In genomic region chr15:90000175-90000923, GRCh38 we compare ENCODE assay signal across 8 cellular contexts. TPM values are rescaled to one million over a fixed set of nuclear protein-coding genes. Genes with fewer than 3 reads are reported as not detected.
DNase-seq lines count a peak whose midpoint lies in the region; ATAC-seq, FAIRE-seq and TF ChIP-seq lines count a peak whose summit lies in the region.

No MANE protein-coding gene starts in this region.

- TF ChIP-seq EP300 in gastroesophageal sphincter (IDR thresholded peaks at IDR 0.05): no peak

- intact Hi-C loops in activated CD8-positive, alpha-beta T cell treated with anti-CD3 and anti-CD28 coated beads for 36 hours (cut with micrococcal nuclease): loop anchor here (10.0 kb wide), 2 partner anchors 64 to 106 kb away; partner anchors contain the start of gene AP3S2
- intact Hi-C loops in pancreas (cut with DNase I): no loop called here

- peak in 1 of 2 donors; percentile 8 for TF ChIP-seq POLR2A in gastroesophageal sphincter (IDR thresholded peaks at IDR 0.05)

- H3K4me1 ChIP-seq in HEK293 (ENCODE audit: control insufficient read depth, insufficient read depth, low read length) (peaks cover 14% of the 10 kb centered on the region), gastroesophageal sphincter (peaks cover 0 to 51% (median 26%) of the 10 kb centered on the region in 3 donors), pancreas (peaks cover 6 to 37% (median 23%) of the 10 kb centered on the region in 3 donors)

- H3K27ac ChIP-seq in C4-2B: peak overlapping the region; percentile 84
- no peak overlapping the region; the same call in 1 of the 2 replicates for H3K27ac ChIP-seq in HEK293 (ENCODE audit: extremely low read depth, low read depth, low read length)
- peak overlapping the region; percentile 72 to 91 (median 84) for H3K27ac ChIP-seq in gastroesophageal sphincter
- H3K27ac ChIP-seq in pancreas: peak overlapping the region; percentile 92 to 95 (median 94)

- DNase-seq in activated CD8-positive, alpha-beta T cell treated with anti-CD3 and anti-CD28 coated beads for 36 hours: peak; percentile 20
- DNase-seq in pancreas (peak in 5 of 6 donors; percentile 55 to 83 (median 68)), DMS153 (lab: John Stamatoyannopoulos, UW) (no peak)
- no peak for DNase-seq in NK-92 treated with Interleukin-12 subunit alpha and Interleukin-12 subunit beta, amount 100 ng/mL, for 24 hours (lab: John Stamatoyannopoulos, UW)

- H3K9me3 Mint-ChIP-seq in activated CD8-positive, alpha-beta T cell treated with anti-CD3 and anti-CD28 coated beads for 36 hours: no peaks in the 10 kb centered on the region

- H3K36me3 ChIP-seq in HEK293 (ENCODE audit: control insufficient read depth in 2 of 2, insufficient read depth in 1 of 2, low read length in 2 of 2): no peaks in the 10 kb centered on the region
- H3K36me3 ChIP-seq in gastroesophageal sphincter: no peaks in the 10 kb centered on the region
- no peaks in the 10 kb centered on the region for H3K36me3 ChIP-seq in pancreas

- no peaks in the 10 kb centered on the region for H3K9me3 ChIP-seq in HEK293 (ENCODE audit: control insufficient read depth, insufficient read depth, low read depth, low read length)
- H3K9me3 ChIP-seq in gastroesophageal sphincter: no peaks in the 10 kb centered on the region
- H3K9me3 ChIP-seq in pancreas: no peaks in the 10 kb centered on the region

- no peak for FAIRE-seq in pancreas (lab: Jason Lieb, UNC)

- H3K4me3 ChIP-seq in HEK293 (ENCODE audit: low read depth, low read length) (no peak overlapping the region), gastroesophageal sphincter (peak overlapping the region; percentile 81 to 94), pancreas (peak overlapping the region; percentile 35 to 83 (median 59))

- peak overlapping the region; percentile 98 for H3K27ac Mint-ChIP-seq in activated CD8-positive, alpha-beta T cell treated with anti-CD3 and anti-CD28 coated beads for 36 hours

- TF ChIP-seq CTCF in C4-2B (conservative IDR thresholded peaks at IDR 0.05) (no peak), HEK293 (tag by site-specific recombination; IDR thresholded peaks at IDR 0.05) (no peak), gastroesophageal sphincter (IDR thresholded peaks at IDR 0.05) (no peak), pancreas (IDR thresholded peaks at IDR 0.05) (no peak)
- TF ChIP-seq CTCF in activated CD8-positive, alpha-beta T cell treated with anti-CD3 and anti-CD28 coated beads for 36 hours (IDR thresholded peaks at IDR 0.05): no peak

- H3K4me1 Mint-ChIP-seq in activated CD8-positive, alpha-beta T cell treated with anti-CD3 and anti-CD28 coated beads for 36 hours (ENCODE audit: low read depth): peaks cover 43% of the 10 kb centered on the region

- WGBS in gastroesophageal sphincter (ENCODE audit: low coverage in 1 of 2), 2 donors: no CpG with 5 or more reads among the region's 62 CpGs
- 13 to 32% methylated on average over 50 to 62 of the region's 62 CpGs for WGBS in pancreas, 2 donors

- H3K36me3 Mint-ChIP-seq in activated CD8-positive, alpha-beta T cell treated with anti-CD3 and anti-CD28 coated beads for 36 hours (ENCODE audit: low read depth): peaks cover 4% of the 10 kb centered on the region

- peak overlapping the region; percentile 95 for H3K4me3 Mint-ChIP-seq in activated CD8-positive, alpha-beta T cell treated with anti-CD3 and anti-CD28 coated beads for 36 hours

- POLR2A ChIA-PET in HEK293 (lab: Yijun Ruan, JAX): no interaction called here
- POLR2A ChIA-PET in activated CD8-positive, alpha-beta T cell treated with anti-CD3 and anti-CD28 coated beads for 36 hours (lab: Charles Lee): interaction anchor here (0.5 kb wide), 1 partner anchor 319 kb away, joined by 3 read pairs; no protein-coding TSS in a partner anchor

- H3K27me3 ChIP-seq in gastroesophageal sphincter (no peaks in the 10 kb centered on the region), pancreas (no peaks in the 10 kb centered on the region)

- CTCF ChIA-PET in HEK293 (lab: Yijun Ruan, JAX): interaction anchor here (1.2 kb wide), 1 partner anchor 29 kb away, joined by 6 read pairs; no protein-coding TSS in a partner anchor
- CTCF ChIA-PET in activated CD8-positive, alpha-beta T cell treated with anti-CD3 and anti-CD28 coated beads for 36 hours (lab: Charles Lee): no interaction called here

- no peak for ATAC-seq in activated CD8-positive, alpha-beta T cell treated with anti-CD3 and anti-CD28 coated beads for 36 hours
- ATAC-seq in gastroesophageal sphincter (peak; percentile 11), pancreas (peak; percentile 1 to 17 (median 3)), HG03432 (IDR thresholded peaks at IDR 0.05; ENCODE audit: unreplicated experiment) (no peak)

- H3K27me3 Mint-ChIP-seq in activated CD8-positive, alpha-beta T cell treated with anti-CD3 and anti-CD28 coated beads for 36 hours: no peaks in the 10 kb centered on the region

TF ChIP-seq in HEK293, 187 proteins besides CTCF, POLR2A, EP300 and RAD21 (continues in another document):
- TF ChIP-seq RBAK (tag by site-specific recombination; IDR thresholded peaks at IDR 0.05) (no peak), ZNF518A (tag by site-specific recombination; conservative IDR thresholded peaks at IDR 0.05; ENCODE audit: low read depth) (no peak), ZBTB6 (tag by site-specific recombination; IDR thresholded peaks at IDR 0.05) (no peak), ZNF692 (tag by site-specific recombination; IDR thresholded peaks at IDR 0.05) (no peak), ZNF596 (tag by site-specific recombination; IDR thresholded peaks at IDR 0.05) (no peak), ZNF660 (tag by site-specific recombination; IDR thresholded peaks at IDR 0.05) (no peak), ZNF501 (tag by site-specific recombination; IDR thresholded peaks at IDR 0.05) (no peak)

RNA-seq across cellular contexts. Expression of gene ZNF710, which starts 0.8 kb away (rescaled TPM):
- total RNA-seq in activated CD8-positive, alpha-beta T cell treated with anti-CD3 and anti-CD28 coated beads for 36 hours: 10 to 100 TPM; 15.2 to 17.2 TPM
- total RNA-seq in gastroesophageal sphincter (10 to 100 TPM in 3 of 4 donors, 1 to 10 TPM in 1; 7.3 to 13.2 (median 11.4) TPM), pancreas (100 to 1,000 TPM in 1 of 6 donors, 10 to 100 TPM in 5; 31.9 to 298 (median 36.4) TPM)
- 100 to 1,000 TPM in 1 of 2 donors, 10 to 100 TPM in 1; 69.2 to 128 TPM for polyA plus RNA-seq in pancreas

Comparison
In these comparisons a context has a peak if more than half of its experiments do, and no peak if none do; other contexts are left out.
1. ATAC-seq: peak in gastroesophageal sphincter (single experiment) and pancreas (4 of 4); none in activated CD8-positive, alpha-beta T cell treated with anti-CD3 and anti-CD28 coated beads for 36 hours (single experiment) and HG03432 (single experiment).
2. DNase-seq: peak in activated CD8-positive, alpha-beta T cell treated with anti-CD3 and anti-CD28 coated beads for 36 hours (single experiment) and pancreas (5 of 6); none in DMS153 (single experiment) and NK-92 treated with Interleukin-12 subunit alpha and Interleukin-12 subunit beta, amount 100 ng/mL, for 24 hours (single experiment).